15 cellular contexts compared by ENCODE assay signal in genomic region chr2:71747573-71747972, GRCh38.
DNase-seq lines count a peak whose midpoint lies in the region; ATAC-seq and TF ChIP-seq lines count a peak whose summit lies in the region.
"Had no signal": no experiment of that assay in that cellular context is flagged by ENCODE, and none has a peak within 500 bp of the region (broad histone marks: within the 10 kb centered on the region; RNA-seq: fewer than 3 reads in every experiment).

No MANE protein-coding gene starts in this region.

- ATAC-seq in HG03442 (IDR thresholded peaks at IDR 0.05; ENCODE audit: unreplicated experiment): no peak
- ATAC-seq: naive thymus-derived CD4-positive, alpha-beta T cell had no signal

- no peak for TF ChIP-seq POLR2A in uterus (IDR thresholded peaks at IDR 0.05)

- H3K27me3 ChIP-seq in osteoblast (ENCODE audit: insufficient read depth, low read length) (no peaks in the 10 kb centered on the region), uterus (no peaks in the 10 kb centered on the region)
- H3K27me3 ChIP-seq: colonic mucosa had no signal

- H3K27ac Mint-ChIP-seq in MCF 10A (ENCODE audit: low read depth, unreplicated experiment): no peak overlapping the region
- H3K27ac Mint-ChIP-seq: immature natural killer cell; naive thymus-derived CD4-positive, alpha-beta T cell had no signal

- peak overlapping the region; percentile 71 for H2AFZ ChIP-seq in osteoblast (ENCODE audit: low read length)

- H3K4me1 ChIP-seq in osteoblast (ENCODE audit: insufficient read depth, low read length) (peaks cover 41% of the 10 kb centered on the region), uterus (peaks cover 0 to 4% of the 10 kb centered on the region in 2 donors)
- H3K4me1 ChIP-seq: colonic mucosa had no signal

- POLR2A ChIA-PET in MCF 10A (lab: Yijun Ruan, JAX): interaction anchor here (0.6 kb wide), 1 partner anchor 720 kb away, joined by 3 read pairs; no protein-coding TSS in a partner anchor

- no peak overlapping the region for H3K4me2 ChIP-seq in osteoblast (ENCODE audit: insufficient read depth, low read length)

- no peaks in the 10 kb centered on the region for H3K36me3 ChIP-seq in osteoblast (ENCODE audit: insufficient read depth, low read length)
- no peaks in the 10 kb centered on the region for H3K36me3 ChIP-seq in uterus
- H3K36me3 ChIP-seq: colonic mucosa, WERI-Rb-1 had no signal

- TF ChIP-seq CTCF in MCF 10A (IDR thresholded peaks at IDR 0.05; ENCODE audit: unreplicated experiment) (no peak), epithelial cell of esophagus (IDR thresholded peaks at IDR 0.05; ENCODE audit: insufficient read depth, low read depth, low read length, missing control alignments) (no peak), osteoblast (IDR thresholded peaks at IDR 0.05; ENCODE audit: extremely low read depth, low read depth, low read length) (no peak), uterus (IDR thresholded peaks at IDR 0.05) (no peak)

- H4K20me1 ChIP-seq in osteoblast (ENCODE audit: insufficient read depth, low read length): no peaks in the 10 kb centered on the region

- H3K9me3 Mint-ChIP-seq in MCF 10A (ENCODE audit: unreplicated experiment): peaks cover 11% of the 10 kb centered on the region

- intact Hi-C loops in MCF 10A (cut with micrococcal nuclease): no loop called here
- intact Hi-C loops in uterus (cut with DNase I; ENCODE audit: low total_unique reads): no loop called here

- peaks cover 12% of the 10 kb centered on the region for H3K27me3 Mint-ChIP-seq in MCF 10A (ENCODE audit: insufficient read depth, unreplicated experiment)

- DNase-seq in T47D (ENCODE audit: low read depth in 1 of 2, low spot score in 1 of 2): peak; percentile 27 to 82
- DNase-seq in MCF 10A (ENCODE audit: unreplicated experiment): no peak
- peak; percentile 91 for DNase-seq in epithelial cell of esophagus (ENCODE audit: low read depth)
- no peak for DNase-seq in osteoblast (ENCODE audit: insufficient read length, low spot score, missing footprints)
- DNase-seq in uterus: no peak
- no peak for DNase-seq in HuH-7.5 (ENCODE audit: low spot score)
- no peak for DNase-seq in AG08396 (ENCODE audit: low spot score)
- DNase-seq: immature natural killer cell; KG1; naive thymus-derived CD4-positive, alpha-beta T cell; NCI-H1694; NCI-H774; WERI-Rb-1 had no signal

- H3K4me3 Mint-ChIP-seq in MCF 10A (ENCODE audit: unreplicated experiment): no peak overlapping the region
- H3K4me3 Mint-ChIP-seq: immature natural killer cell; naive thymus-derived CD4-positive, alpha-beta T cell had no signal

- CTCF ChIA-PET in MCF 10A (lab: Yijun Ruan, JAX): interaction anchor here (0.6 to 0.9 kb wide), 3 partner anchors 31 to 180 kb away, joined by 3 read pairs; no protein-coding TSS in a partner anchor

- no TSS peak for BruUV-seq in MCF 10A (replicated peaks; lab: Mats Ljungman, UMichigan)

- no peaks in the 10 kb centered on the region for H3K36me3 Mint-ChIP-seq in MCF 10A (ENCODE audit: insufficient read depth, unreplicated experiment)

- H3K4me1 Mint-ChIP-seq in MCF 10A (ENCODE audit: insufficient read depth, unreplicated experiment): peaks cover 14% of the 10 kb centered on the region
- H3K4me1 Mint-ChIP-seq: immature natural killer cell; naive thymus-derived CD4-positive, alpha-beta T cell had no signal

- H3K4me3 ChIP-seq in epithelial cell of esophagus (ENCODE audit: low read length): no peak overlapping the region
- no peak overlapping the region for H3K4me3 ChIP-seq in osteoblast (ENCODE audit: insufficient read depth, low read length)
- no peak overlapping the region for H3K4me3 ChIP-seq in uterus
- H3K4me3 ChIP-seq: colonic mucosa had no signal

- in situ Hi-C loops in T47D (cut with HindIII; ENCODE audit: low pct_unique_long_range_greater_than_20kb, low sequenced_read_pairs): no loop called here

- H3K27ac ChIP-seq in osteoblast (ENCODE audit: low read depth, low read length): peak overlapping the region; percentile 8
- peak overlapping the region; percentile 23 to 59 for H3K27ac ChIP-seq in uterus
- H3K27ac ChIP-seq: WERI-Rb-1 had no signal

- H3K79me2 ChIP-seq in osteoblast (ENCODE audit: insufficient read depth, low read length): no peaks in the 10 kb centered on the region

- no peaks in the 10 kb centered on the region for H3K9me3 ChIP-seq in osteoblast (ENCODE audit: low read depth, low read length)
- no peaks in the 10 kb centered on the region for H3K9me3 ChIP-seq in uterus
- H3K9me3 ChIP-seq: colonic mucosa had no signal

Comparison
In these comparisons a context has a peak if more than half of its experiments do, and no peak if none do; other contexts are left out.
1. DNase-seq: peak in T47D (2 of 2) and epithelial cell of esophagus (single experiment); none in MCF 10A (single experiment), osteoblast (single experiment), uterus (0 of 2), HuH-7.5 (single experiment) and AG08396 (single experiment).